2 cellular contexts compared by ENCODE assay signal in genomic region chr14:71411280-71411595, GRCh38.
TF ChIP-seq lines count a peak whose summit lies in the region.

No MANE protein-coding gene starts in this region.

TF ChIP-seq in WTC11, 78 proteins besides CTCF, POLR2A, EP300 and RAD21:
- TF ChIP-seq ATF2 (CRISPR knock-in tag; IDR thresholded peaks at IDR 0.05; ENCODE audit: borderline replicate concordance, low read depth) (no peak), STAT6 (CRISPR knock-in tag; conservative IDR thresholded peaks at IDR 0.05; ENCODE audit: low read depth) (no peak), E2F1 (CRISPR knock-in tag; IDR thresholded peaks at IDR 0.05) (no peak), FOXK1 (CRISPR knock-in tag; IDR thresholded peaks at IDR 0.05) (no peak), JUN (CRISPR knock-in tag; IDR thresholded peaks at IDR 0.05) (no peak), NR3C1 (CRISPR knock-in tag; conservative IDR thresholded peaks at IDR 0.05; ENCODE audit: low read depth) (no peak), PREB (CRISPR knock-in tag; IDR thresholded peaks at IDR 0.05; ENCODE audit: borderline replicate concordance) (no peak)
- TF ChIP-seq, protein P1, sequence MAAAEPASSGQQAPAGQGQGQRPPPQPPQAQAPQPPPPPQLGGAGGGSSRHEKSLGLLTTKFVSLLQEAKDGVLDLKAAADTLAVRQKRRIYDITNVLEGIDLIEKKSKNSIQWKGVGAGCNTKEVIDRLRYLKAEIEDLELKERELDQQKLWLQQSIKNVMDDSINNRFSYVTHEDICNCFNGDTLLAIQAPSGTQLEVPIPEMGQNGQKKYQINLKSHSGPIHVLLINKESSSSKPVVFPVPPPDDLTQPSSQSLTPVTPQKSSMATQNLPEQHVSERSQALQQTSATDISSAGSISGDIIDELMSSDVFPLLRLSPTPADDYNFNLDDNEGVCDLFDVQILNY (CRISPR knock-in tag; IDR thresholded peaks at IDR 0.05) = no peak

TF ChIP-seq in H1, 55 proteins besides CTCF, POLR2A, EP300 and RAD21:
- TF ChIP-seq CEBPB (IDR thresholded peaks at IDR 0.05; ENCODE audit: low read depth, low read length) (no peak), SIN3A (conservative IDR thresholded peaks at IDR 0.05 in 1 of 2, IDR thresholded peaks at IDR 0.05 in 1 of 2; ENCODE audit: low read depth in 1 of 2, low read length in 2 of 2) (no peak), ASH2L (IDR thresholded peaks at IDR 0.05; ENCODE audit: low read length) (no peak), EZH2 (IDR thresholded peaks at IDR 0.05; ENCODE audit: low read depth, low read length, severe bottlenecking) (no peak), SP1 (IDR thresholded peaks at IDR 0.05; ENCODE audit: low read depth, low read length) (no peak), SP2 (IDR thresholded peaks at IDR 0.05; ENCODE audit: low read length) (no peak), CHD2 (IDR thresholded peaks at IDR 0.05; ENCODE audit: low read length) (no peak)
TF ChIP-seq in H1: peak in this region for 0.
